Comparison of ENCODE assay signal across 22 cellular contexts in genomic region chr4:81919810-81920209, GRCh38.
DNase-seq lines count a peak whose midpoint lies in the region; ATAC-seq and TF ChIP-seq lines count a peak whose summit lies in the region.
"Had no signal": no experiment of that assay in that cellular context is flagged by ENCODE, and none has a peak within 500 bp of the region (broad histone marks: within the 10 kb centered on the region; RNA-seq: fewer than 3 reads in every experiment).

No MANE protein-coding gene starts in this region.

- H3K4me3 ChIP-seq in A673 (ENCODE audit: low read depth, low read length, poor library complexity, severe bottlenecking) (no peak overlapping the region), GM06990 (replicated peaks; ENCODE audit: low read depth, low read length) (no peak overlapping the region)
- H3K4me3 ChIP-seq: cardiac muscle cell, MG63, smooth muscle cell, tibial artery had no signal

- intact Hi-C loops in A673 (cut with micrococcal nuclease; ENCODE audit: unreplicated experiment): loop anchor here (5.0 kb wide), 1 partner anchor 453 kb away; no protein-coding TSS in a partner anchor
- intact Hi-C loops in left colon (cut with DNase I, micrococcal nuclease): no loop called here

- H3K4me1 ChIP-seq in A673 (ENCODE audit: insufficient read depth, low read length, poor library complexity, severe bottlenecking): no peaks in the 10 kb centered on the region
- H3K4me1 ChIP-seq: tibial artery had no signal

- peak; percentile 2 for DNase-seq in A673 (ENCODE audit: low spot score)
- DNase-seq in GM06990 (ENCODE audit: extremely low read depth, insufficient read length): no peak
- DNase-seq in OCI-M2 (lab: John Stamatoyannopoulos, UW; ENCODE audit: unreplicated experiment): peak; percentile 1
- peak; percentile 6 to 18 for DNase-seq in erythroblast (lab: John Stamatoyannopoulos, UW)
- no peak for DNase-seq in AML-193 (lab: John Stamatoyannopoulos, UW)
- no peak for DNase-seq in left colon
- no peak for DNase-seq in NCI-H524 treated with DMSO at 0.1 percent for 48 hours (lab: John Stamatoyannopoulos, UW)
- DNase-seq: activated CD4-positive, alpha-beta T cell treated with anti-CD3 and anti-CD28 coated beads, Interleukin-2, amount 50 U/mL, for 4 hours; activated naive CD4-positive, alpha-beta T cell treated with Interleukin-2 at 50 U/mL for 16 hours; activated T-cell treated with anti-CD3 and anti-CD28 coated beads, Interleukin-2, amount 50 U/mL, for 1 hour; CD4-positive, alpha-beta memory T cell; GDM1; GOT3; MG63; naive thymus-derived CD8-positive, alpha-beta T cell; NCI-H187; stimulated activated CD4-positive, alpha-beta T cell treated with anti-CD3 and anti-CD28 coated beads, Interleukin-2, amount 100 ng/mL, for 48 hours; stimulated activated naive CD4-positive, alpha-beta T cell treated with Interleukin-2 at 50 U/mL for 16 hours; tibial artery had no signal

- POLR2A ChIA-PET in A673 (lab: Charles Lee; ENCODE audit: low non-redundant PET): no interaction called here

- no peaks in the 10 kb centered on the region for H3K36me3 ChIP-seq in A673 (ENCODE audit: insufficient read depth, low read length, poor library complexity, severe bottlenecking)
- H3K36me3 ChIP-seq in GM06990 (ENCODE audit: control insufficient read depth, insufficient read depth, low read length): no peaks in the 10 kb centered on the region
- H3K36me3 ChIP-seq: cardiac muscle cell, MG63, tibial artery had no signal

- no TSS peak for BruUV-seq in A673 (replicated peaks; lab: Mats Ljungman, UMichigan)

- H3K27me3 ChIP-seq in A673 (replicated peaks; ENCODE audit: insufficient read depth, low read depth, low read length, poor library complexity) (no peaks in the 10 kb centered on the region), GM06990 (replicated peaks; ENCODE audit: control insufficient read depth, insufficient read depth, low read length) (no peaks in the 10 kb centered on the region)
- H3K27me3 ChIP-seq: cardiac muscle cell, MG63, tibial artery had no signal

- no peaks in the 10 kb centered on the region for H3K9me3 ChIP-seq in A673 (ENCODE audit: low read depth, low read length, poor library complexity, severe bottlenecking)
- H3K9me3 ChIP-seq: MG63, tibial artery had no signal

- TF ChIP-seq CTCF in A673 (conservative IDR thresholded peaks at IDR 0.05; ENCODE audit: low read depth, low read length) (0 out of 2 replicates have a peak, but pooled peaks have one; percentile 6), GM06990 (IDR thresholded peaks at IDR 0.05; ENCODE audit: insufficient read depth, low read length, poor library complexity, severe bottlenecking) (peak; percentile 30)

- CTCF ChIA-PET in A673 (lab: Charles Lee): no interaction called here

- ATAC-seq in left colon (no peak), GM18867 (IDR thresholded peaks at IDR 0.05; ENCODE audit: unreplicated experiment) (no peak)

- H3K27ac ChIP-seq in A673 (ENCODE audit: low read depth, low read length, poor library complexity, severe bottlenecking): no peak overlapping the region
- H3K27ac ChIP-seq: cardiac muscle cell, tibial artery had no signal

- no peak for TF ChIP-seq POLR2A in erythroblast (IDR thresholded peaks at IDR 0.05; ENCODE audit: low read length)

Comparison
In these comparisons a context has a peak if more than half of its experiments do, and no peak if none do; other contexts are left out.
1. DNase-seq: peak in A673 (single experiment), OCI-M2 (single experiment) and erythroblast (2 of 2); none in GM06990 (single experiment), AML-193 (0 of 2), left colon (0 of 2) and NCI-H524 treated with DMSO at 0.1 percent for 48 hours (single experiment).